36 cellular contexts compared by ENCODE assay signal in the genomic region with DNA sequence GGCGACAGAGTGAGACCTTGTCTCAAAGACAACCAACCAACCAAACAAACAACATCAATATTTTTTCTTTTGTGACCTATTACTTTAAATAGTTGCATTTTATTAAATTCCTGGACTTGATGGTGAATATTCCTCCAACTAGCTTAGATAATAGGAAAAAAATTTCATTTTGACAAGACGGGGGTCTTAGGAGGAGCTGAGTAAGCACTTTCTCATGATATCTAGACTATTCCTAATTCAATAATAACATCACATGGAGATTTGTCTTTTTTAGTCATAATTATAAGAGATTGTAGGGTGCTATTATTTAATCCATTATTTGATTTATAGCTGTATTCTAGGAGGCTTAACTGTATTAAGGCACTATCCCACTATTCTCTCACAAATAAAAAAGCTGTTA.
"Had no signal": no experiment of that assay in that cellular context is flagged by ENCODE, and none has a peak within 500 bp of the region (broad histone marks: within the 10 kb centered on the region; RNA-seq: fewer than 3 reads in every experiment).

No MANE protein-coding gene starts in this region.

- H3K27me3 Mint-ChIP-seq: activated B cell treated with CpG ODN at 0.5 μM for 24 hours; activated CD4-positive, alpha-beta memory T cell treated with anti-CD3 and anti-CD28 coated beads for 36 hours; activated CD4-positive, alpha-beta T cell treated with anti-CD3 and anti-CD28 coated beads, Interleukin-2, amount 10 ng/mL, durations not matched to agents 24 days and 14 days; activated CD8-positive, alpha-beta T cell treated with anti-CD3 and anti-CD28 coated beads for 36 hours; activated naive CD8-positive, alpha-beta T cell treated with anti-CD3 and anti-CD28 coated beads for 36 hours had no signal

- H3K27ac ChIP-seq: adrenal gland, body of pancreas, brain microvascular endothelial cell, breast epithelium, VCaP had no signal

- DNase-seq: activated B cell treated with CpG ODN at 0.5 μM for 24 hours; activated CD4-positive, alpha-beta memory T cell treated with anti-CD3 and anti-CD28 coated beads for 36 hours; activated CD4-positive, alpha-beta T cell treated with anti-CD3 and anti-CD28 coated beads for 4 hours; activated CD4-positive, alpha-beta T cell treated with anti-CD3 and anti-CD28 coated beads, Interleukin-2, amount 10 ng/mL, durations not matched to agents 24 days and 14 days; activated CD4-positive, alpha-beta T cell treated with anti-CD3 and anti-CD28 coated beads, Interleukin-2, amount 50 U/mL, for 1 hour; activated CD4-positive, alpha-beta T cell treated with anti-CD3 and anti-CD28 coated beads, Interleukin-2, amount 50 U/mL, for 4 hours; activated CD4-positive, CD25-positive, alpha-beta regulatory T cell treated with anti-CD3 and anti-CD28 coated beads, Interleukin-2, amount 50 U/mL, for 72 hours; activated CD8-positive, alpha-beta memory T cell treated with anti-CD3 and anti-CD28 coated beads, Interleukin-2, amount 50 U/mL, for 4 hours; activated CD8-positive, alpha-beta T cell treated with anti-CD3 and anti-CD28 coated beads for 36 hours; activated effector memory CD4-positive, alpha-beta T cell treated with anti-CD3 and anti-CD28 coated beads, Interleukin-2, amount 50 U/mL, for 16 hours; activated gamma-delta T cell treated with Interleukin-2 at 50 U/mL for 16 hours; activated naive CD4-positive, alpha-beta T cell; activated naive CD4-positive, alpha-beta T cell treated with anti-CD3 and anti-CD28 coated beads for 36 hours; activated naive CD4-positive, alpha-beta T cell treated with anti-CD3 and anti-CD28 coated beads, Interleukin-2, amount 50 U/mL, for 16 hours; activated naive CD8-positive, alpha-beta T cell treated with anti-CD3 and anti-CD28 coated beads for 36 hours; activated T-cell treated with anti-CD3 and anti-CD28 coated beads for 4 hours; activated T-cell treated with anti-CD3 and anti-CD28 coated beads, Interleukin-2, amount 50 U/mL, for 1 hour; activated T-cell treated with anti-CD3 and anti-CD28 coated beads, Interleukin-2, amount 50 U/mL, for 4 hours; activated T-cell treated with anti-CD3 and anti-CD28 coated beads, Interleukin-2, amount 50 U/mL, for 72 hours; adrenal gland; amniotic stem cell; aorta; body of pancreas; brain microvascular endothelial cell; central memory CD4-positive, alpha-beta T cell; T-helper 2 cell; T-helper 9 cell had no signal

- ATAC-seq: activated CD8-positive, alpha-beta T cell treated with anti-CD3 and anti-CD28 coated beads for 36 hours; activated naive CD4-positive, alpha-beta T cell treated with anti-CD3 and anti-CD28 coated beads, Interleukin-2, amount 50 U/mL, for 72 hours; activated T-cell treated with anti-CD3 and anti-CD28 coated beads, Interleukin-2, amount 50 U/mL, for 4 hours; activated T-cell treated with anti-CD3 and anti-CD28 coated beads, Interleukin-2, amount 50 U/mL, for 72 hours; activated T-helper 17 cell treated with anti-CD3 and anti-CD28 coated beads, Interleukin-2, amount 50 U/mL, for 72 hours; body of pancreas had no signal

- H3K36me3 ChIP-seq: adrenal gland, brain microvascular endothelial cell, breast epithelium had no signal

- H3K4me1 Mint-ChIP-seq: activated B cell treated with CpG ODN at 0.5 μM for 24 hours; activated CD4-positive, alpha-beta T cell treated with anti-CD3 and anti-CD28 coated beads, Interleukin-2, amount 10 ng/mL, durations not matched to agents 24 days and 14 days; activated naive CD8-positive, alpha-beta T cell treated with anti-CD3 and anti-CD28 coated beads for 36 hours; activated T-helper 17 cell treated with anti-CD3 and anti-CD28 coated beads, Interleukin-2, amount 50 U/mL, for 72 hours had no signal

- FAIRE-seq: astrocyte, TTC549 had no signal

- H3K27me3 ChIP-seq: adrenal gland, body of pancreas, brain microvascular endothelial cell, breast epithelium had no signal

- H3K4me3 Mint-ChIP-seq: activated B cell treated with CpG ODN at 0.5 μM for 24 hours; activated CD4-positive, alpha-beta memory T cell treated with anti-CD3 and anti-CD28 coated beads for 36 hours; activated CD4-positive, alpha-beta T cell treated with anti-CD3 and anti-CD28 coated beads, Interleukin-2, amount 10 ng/mL, durations not matched to agents 24 days and 14 days; activated CD8-positive, alpha-beta T cell treated with anti-CD3 and anti-CD28 coated beads for 36 hours; activated naive CD4-positive, alpha-beta T cell treated with anti-CD3 and anti-CD28 coated beads for 36 hours; activated naive CD8-positive, alpha-beta T cell treated with anti-CD3 and anti-CD28 coated beads for 36 hours; activated T-cell treated with anti-CD3 and anti-CD28 coated beads, Interleukin-2, amount 50 U/mL, for 4 hours; activated T-cell treated with anti-CD3 and anti-CD28 coated beads, Interleukin-2, amount 50 U/mL, for 72 hours; activated T-helper 1 cell treated with anti-CD3 and anti-CD28 coated beads, Interleukin-12 subunit alpha, Interleukin-12 subunit beta, Interleukin-2, Interleukin-4 antibody, amounts not matched to agents 30 ng/mL and 10 ng/mL and 1 ng/mL, durations not matched to agents 14 hours and 24 hours and 36 hours; activated T-helper 17 cell treated with anti-CD3 and anti-CD28 coated beads, Interleukin-2, amount 50 U/mL, for 72 hours; T-helper 1 cell treated with Interleukin-12 subunit alpha and Interleukin-12 subunit beta and Interleukin-4 antibody, amounts not matched to agents 30 μg/mL and 1 μg/mL, for 36 hours; T-helper 2 cell treated with Interferon-gamma antibody and Interleukin-4, amounts not matched to agents 5 μg/mL and 100 μg/mL, for 36 hours had no signal

- H3K4me3 ChIP-seq: adrenal gland, body of pancreas, breast epithelium had no signal

- H3K36me3 Mint-ChIP-seq: activated CD4-positive, alpha-beta memory T cell treated with anti-CD3 and anti-CD28 coated beads for 36 hours; activated naive CD4-positive, alpha-beta T cell treated with anti-CD3 and anti-CD28 coated beads, Interleukin-2, amount 50 U/mL, for 72 hours; activated naive CD8-positive, alpha-beta T cell treated with anti-CD3 and anti-CD28 coated beads for 36 hours had no signal

- H3K4me1 ChIP-seq: adrenal gland, body of pancreas, breast epithelium had no signal

- H3K27ac Mint-ChIP-seq: activated B cell treated with CpG ODN at 0.5 μM for 24 hours; activated CD4-positive, alpha-beta memory T cell treated with anti-CD3 and anti-CD28 coated beads for 36 hours; activated CD4-positive, alpha-beta T cell treated with anti-CD3 and anti-CD28 coated beads, Interleukin-2, amount 10 ng/mL, durations not matched to agents 24 days and 14 days; activated CD8-positive, alpha-beta T cell treated with anti-CD3 and anti-CD28 coated beads for 36 hours; activated naive CD4-positive, alpha-beta T cell treated with anti-CD3 and anti-CD28 coated beads for 36 hours; activated naive CD4-positive, alpha-beta T cell treated with anti-CD3 and anti-CD28 coated beads, Interleukin-2, amount 50 U/mL, for 72 hours; activated naive CD8-positive, alpha-beta T cell treated with anti-CD3 and anti-CD28 coated beads for 36 hours; activated T-cell treated with anti-CD3 and anti-CD28 coated beads, Interleukin-2, amount 50 U/mL, for 72 hours; activated T-helper 1 cell treated with anti-CD3 and anti-CD28 coated beads, Interleukin-12 subunit alpha, Interleukin-12 subunit beta, Interleukin-2, Interleukin-4 antibody, amounts not matched to agents 30 ng/mL and 10 ng/mL and 1 ng/mL, durations not matched to agents 14 hours and 24 hours and 36 hours; activated T-helper 17 cell treated with anti-CD3 and anti-CD28 coated beads, Interleukin-2, amount 50 U/mL, for 72 hours; T-helper 1 cell treated with Interleukin-12 subunit alpha and Interleukin-12 subunit beta and Interleukin-4 antibody, amounts not matched to agents 30 μg/mL and 1 μg/mL, for 36 hours; T-helper 2 cell treated with Interferon-gamma antibody and Interleukin-4, amounts not matched to agents 5 μg/mL and 100 μg/mL, for 36 hours had no signal

- H3K9me3 ChIP-seq: adrenal gland, body of pancreas, breast epithelium had no signal

- H3K9me3 Mint-ChIP-seq: activated B cell treated with CpG ODN at 0.5 μM for 24 hours; activated CD4-positive, alpha-beta memory T cell treated with anti-CD3 and anti-CD28 coated beads for 36 hours; activated CD4-positive, alpha-beta T cell treated with anti-CD3 and anti-CD28 coated beads, Interleukin-2, amount 10 ng/mL, durations not matched to agents 24 days and 14 days; activated T-helper 1 cell treated with anti-CD3 and anti-CD28 coated beads, Interleukin-12 subunit alpha, Interleukin-12 subunit beta, Interleukin-2, Interleukin-4 antibody, amounts not matched to agents 30 ng/mL and 10 ng/mL and 1 ng/mL, durations not matched to agents 14 hours and 24 hours and 36 hours; T-helper 1 cell treated with Interleukin-12 subunit alpha and Interleukin-12 subunit beta and Interleukin-4 antibody, amounts not matched to agents 30 μg/mL and 1 μg/mL, for 36 hours; T-helper 2 cell treated with Interferon-gamma antibody and Interleukin-4, amounts not matched to agents 5 μg/mL and 100 μg/mL, for 36 hours had no signal
